Comparison of ENCODE assay signal across 8 cellular contexts in genomic region chr5:80569086-80569960, GRCh38. TPM values are rescaled to one million over a fixed set of nuclear protein-coding genes. Genes with fewer than 3 reads are reported as not detected.
DNase-seq lines count a peak whose midpoint lies in the region; ATAC-seq, FAIRE-seq and TF ChIP-seq lines count a peak whose summit lies in the region.

No MANE protein-coding gene starts in this region.

- peak overlapping the region; percentile 66 for H3K4me3 ChIP-seq in ACC112 (ENCODE audit: low read depth, low read length)
- peak overlapping the region; percentile 12 for H3K4me3 ChIP-seq in bronchial epithelial cell (ENCODE audit: low read depth, low read length)

- no peaks in the 10 kb centered on the region for H3K79me2 ChIP-seq in ACC112 (ENCODE audit: control insufficient read depth, insufficient read depth, low read length, unreplicated experiment)

- H2AFZ ChIP-seq in ACC112 (ENCODE audit: low read length, unreplicated experiment): no peak overlapping the region

- H3K9me3 Mint-ChIP-seq in memory B cell: peaks cover 2% of the 10 kb centered on the region

- ATAC-seq in memory B cell (ENCODE audit: low read depth): no peak
- ATAC-seq in HG03095 (IDR thresholded peaks at IDR 0.05; ENCODE audit: unreplicated experiment): no peak
- no peak for ATAC-seq in GM18502 (IDR thresholded peaks at IDR 0.05; ENCODE audit: poor library complexity, unreplicated experiment)

- peak overlapping the region; percentile 48 for H3K4me3 Mint-ChIP-seq in memory B cell

- H3K4me1 Mint-ChIP-seq in memory B cell: peaks cover 5% of the 10 kb centered on the region

- no peak overlapping the region for H3K27ac Mint-ChIP-seq in memory B cell

- no peak overlapping the region for H3K27ac ChIP-seq in ACC112 (ENCODE audit: low read depth, low read length)

- DNase-seq in GM20000 (ENCODE audit: low spot score) (peak; percentile 28), bronchial epithelial cell (ENCODE audit: low read depth) (no peak), memory B cell (ENCODE audit: low spot score in 2 of 2) (no peak), 8988T (no peak)
- no peak for DNase-seq in stimulated activated naive CD4-positive, alpha-beta T cell treated with Interleukin-2 at 50 U/mL for 16 hours (lab: John Stamatoyannopoulos, UW)

- peaks cover 4% of the 10 kb centered on the region for H3K36me3 Mint-ChIP-seq in memory B cell

- H3K4me1 ChIP-seq in ACC112 (ENCODE audit: control insufficient read depth, insufficient read depth, low read length, unreplicated experiment): no peaks in the 10 kb centered on the region

- no peak for FAIRE-seq in bronchial epithelial cell (lab: Jason Lieb, UNC)

- H3K27me3 Mint-ChIP-seq in memory B cell: peaks cover 31% of the 10 kb centered on the region

- H3K27me3 ChIP-seq in ACC112 (ENCODE audit: insufficient read depth, low read length) (peaks cover 86% of the 10 kb centered on the region), bronchial epithelial cell (ENCODE audit: control insufficient read depth, insufficient read depth, low read length) (peaks cover 17% of the 10 kb centered on the region)

- no peak for TF ChIP-seq CTCF in GM20000 (IDR thresholded peaks at IDR 0.05; ENCODE audit: extremely low read depth, missing control alignments)
- TF ChIP-seq CTCF in bronchial epithelial cell (IDR thresholded peaks at IDR 0.05; ENCODE audit: insufficient read depth, low read length, severe bottlenecking): no peak

- H3K36me3 ChIP-seq in ACC112 (ENCODE audit: insufficient read depth, low read length) (no peaks in the 10 kb centered on the region), bronchial epithelial cell (ENCODE audit: control insufficient read depth, insufficient read depth, low read length) (no peaks in the 10 kb centered on the region)

RNA-seq across cellular contexts. Expression of gene ANKRD34B, which starts 0.8 kb away (rescaled TPM):
- not detected in 2 replicates for total RNA-seq in bronchial epithelial cell
